In the genomic region with DNA sequence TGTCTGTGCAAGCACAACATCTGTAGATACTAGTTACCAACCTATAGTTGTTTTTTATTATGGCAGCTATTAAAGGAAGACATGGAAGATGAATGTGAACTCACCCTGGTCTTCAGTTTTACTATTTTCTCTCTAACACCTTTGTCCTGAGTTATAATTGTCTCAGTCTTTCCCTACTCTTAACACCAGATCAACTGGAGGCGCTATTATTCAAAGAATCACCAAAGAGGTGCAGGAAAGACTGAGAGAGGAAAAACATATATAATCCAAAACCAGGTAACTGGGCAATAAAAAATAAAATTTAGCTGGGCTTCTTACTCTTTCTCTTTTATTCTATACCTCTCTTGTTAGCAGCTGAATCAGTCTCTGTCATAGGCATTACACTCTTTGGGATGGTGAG, we compare ENCODE assay signal across 20 cellular contexts.
DNase-seq lines count a peak whose midpoint lies in the region; ATAC-seq and TF ChIP-seq lines count a peak whose summit lies in the region.
"Had no signal": no experiment of that assay in that cellular context is flagged by ENCODE, and none has a peak within 500 bp of the region (broad histone marks: within the 10 kb centered on the region; RNA-seq: fewer than 3 reads in every experiment).

No MANE protein-coding gene starts in this region.

- CTCF ChIA-PET in SK-N-SH (lab: Yijun Ruan, JAX) (interaction anchor here (0.8 to 3.8 kb wide), 6 partner anchors 14 to 495 kb away, joined by 3 to 16 read pairs (median 4); no protein-coding TSS in a partner anchor), PC-3 (lab: Charles Lee) (interaction anchor here (0.6 to 1.7 kb wide), 4 partner anchors 294 to 443 kb away, joined by 3 to 7 read pairs (median 4); no protein-coding TSS in a partner anchor)

- H3F3A ChIP-seq in SK-N-SH (replicated peaks; ENCODE audit: insufficient read depth) = no peaks in the 10 kb centered on the region
- no peaks in the 10 kb centered on the region for H3F3A ChIP-seq in GM23338 (replicated peaks; ENCODE audit: low read depth)
- no peaks in the 10 kb centered on the region for H3F3A ChIP-seq in PC-3 (ENCODE audit: low read length, unreplicated experiment)

- H3K4me1 ChIP-seq in SK-N-SH (ENCODE audit: control insufficient read depth in 1 of 2, insufficient read depth in 2 of 2, low read depth in 1 of 2, low read length in 1 of 2) = peaks cover 0 to 2% of the 10 kb centered on the region in 2 experiments; a peak in 3 of 4 replicates
- H3K4me1 ChIP-seq in GM23338 (ENCODE audit: insufficient read depth) = no peaks in the 10 kb centered on the region
- H3K4me1 ChIP-seq in PC-3 (ENCODE audit: insufficient read depth, low read length) = peaks cover 4% of the 10 kb centered on the region; the same call in 1 of the 2 replicates
- 0 out of 2 replicates have a peak, but pooled peaks cover 5% of the 10 kb centered on the region for H3K4me1 ChIP-seq in BE2C
- H3K4me1 ChIP-seq: BLaER1 had no signal

- H3K27ac ChIP-seq in SK-N-SH (ENCODE audit: low read depth in 2 of 2, low read length in 1 of 2) (peak overlapping the region in 1 of 2 experiments; percentile 50; a peak in 2 of 4 replicates), GM23338 (ENCODE audit: low read depth) (no peak overlapping the region), PC-3 (ENCODE audit: low read length) (no peak overlapping the region)
- H3K27ac ChIP-seq: BLaER1, HL-60 had no signal

- no peak overlapping the region for H3K27ac Mint-ChIP-seq in GM23338
- H3K27ac Mint-ChIP-seq: CD4-positive, alpha-beta memory T cell; IgD-negative memory B cell had no signal

- H3K9me3 ChIP-seq in SK-N-SH = no peaks in the 10 kb centered on the region
- no peaks in the 10 kb centered on the region for H3K9me3 ChIP-seq in PC-3 (ENCODE audit: low read length)
- no peaks in the 10 kb centered on the region for H3K9me3 ChIP-seq in BE2C
- H3K9me3 ChIP-seq: BLaER1 had no signal

- no peak overlapping the region for H3K4me2 ChIP-seq in SK-N-SH
- no peak overlapping the region for H3K4me2 ChIP-seq in GM23338
- no peak overlapping the region for H3K4me2 ChIP-seq in PC-3 (ENCODE audit: low read length)
- H3K4me2 ChIP-seq: BLaER1 had no signal

- H3K9me3 Mint-ChIP-seq in GM23338 = no peaks in the 10 kb centered on the region

- H3K27me3 Mint-ChIP-seq in GM23338 (ENCODE audit: insufficient read depth, low read depth, poor library complexity) = no peaks in the 10 kb centered on the region
- H3K27me3 Mint-ChIP-seq: IgD-negative memory B cell had no signal

- no peak overlapping the region for H3K4me3 Mint-ChIP-seq in GM23338
- H3K4me3 Mint-ChIP-seq: CD4-positive, alpha-beta memory T cell; IgD-negative memory B cell had no signal

- no peaks in the 10 kb centered on the region for H3K36me3 ChIP-seq in SK-N-SH (replicated peaks in 1 of 2; ENCODE audit: control insufficient read depth in 1 of 2, insufficient read depth in 2 of 2, low read length in 1 of 2)
- no peaks in the 10 kb centered on the region for H3K36me3 ChIP-seq in GM23338 (ENCODE audit: insufficient read depth)
- no peaks in the 10 kb centered on the region for H3K36me3 ChIP-seq in PC-3 (ENCODE audit: low read depth, low read length)
- no peaks in the 10 kb centered on the region for H3K36me3 ChIP-seq in BE2C
- H3K36me3 ChIP-seq: BLaER1 had no signal

- H3K27me3 ChIP-seq in SK-N-SH (ENCODE audit: insufficient read depth) (no peaks in the 10 kb centered on the region), GM23338 (ENCODE audit: insufficient read depth) (no peaks in the 10 kb centered on the region), PC-3 (ENCODE audit: low read length) (no peaks in the 10 kb centered on the region), BE2C (no peaks in the 10 kb centered on the region)
- H3K27me3 ChIP-seq: BLaER1 had no signal

- H3K9ac ChIP-seq in SK-N-SH (no peak overlapping the region), PC-3 (ENCODE audit: low read length) (no peak overlapping the region)
- H3K9ac ChIP-seq: BLaER1 had no signal

- H3K4me3 ChIP-seq in SK-N-SH (ENCODE audit: low read depth in 2 of 2, low read length in 1 of 2) = no peak overlapping the region
- no peak overlapping the region for H3K4me3 ChIP-seq in GM23338
- no peak overlapping the region for H3K4me3 ChIP-seq in PC-3 (ENCODE audit: low read length)
- H3K4me3 ChIP-seq in BE2C (ENCODE audit: low read depth, low read length) = no peak overlapping the region
- H3K4me3 ChIP-seq: BLaER1 had no signal

- 86% methylated on average over 1 of the region's 1 CpG for WGBS in SK-N-SH (ENCODE audit: low lambda C conversion rate)

- H2AFZ ChIP-seq in SK-N-SH (ENCODE audit: low read depth) (no peak overlapping the region), GM23338 (no peak overlapping the region), PC-3 (ENCODE audit: low read length) (no peak overlapping the region)

- H3K79me2 ChIP-seq in SK-N-SH (ENCODE audit: insufficient read depth) (no peaks in the 10 kb centered on the region), GM23338 (replicated peaks; ENCODE audit: insufficient read depth) (no peaks in the 10 kb centered on the region), PC-3 (ENCODE audit: low read length) (no peaks in the 10 kb centered on the region)

- H3K9me2 ChIP-seq in SK-N-SH (no peaks in the 10 kb centered on the region), GM23338 (ENCODE audit: insufficient read depth) (no peaks in the 10 kb centered on the region), PC-3 (replicated peaks; ENCODE audit: low read length) (no peaks in the 10 kb centered on the region)

- peak; percentile 37; the same call in 1 of the 2 replicates for TF ChIP-seq RAD21 in SK-N-SH (IDR thresholded peaks at IDR 0.05; ENCODE audit: low read length)

- H4K20me1 ChIP-seq in SK-N-SH (ENCODE audit: insufficient read depth) (no peaks in the 10 kb centered on the region), GM23338 (replicated peaks; ENCODE audit: insufficient read depth) (no peaks in the 10 kb centered on the region), PC-3 (ENCODE audit: low read length) (no peaks in the 10 kb centered on the region)
- H4K20me1 ChIP-seq: BLaER1 had no signal

- POLR2A ChIA-PET in SK-N-SH (lab: Yijun Ruan, JAX) (no interaction called here), PC-3 (lab: Charles Lee; ENCODE audit: unreplicated experiment) (no interaction called here)

- TF ChIP-seq CTCF in SK-N-SH (IDR thresholded peaks at IDR 0.05) = no peak
- TF ChIP-seq CTCF in GM23338 (conservative IDR thresholded peaks at IDR 0.05; ENCODE audit: low read depth in 2 of 2) = peak in 1 of 2 experiments; percentile 25; a peak in 2 of 4 replicates
- TF ChIP-seq CTCF in PC-3 (conservative IDR thresholded peaks at IDR 0.05; ENCODE audit: low read depth, low read length) = peak; percentile 53
- no peak for TF ChIP-seq CTCF in BE2C (IDR thresholded peaks at IDR 0.05; ENCODE audit: low read depth, low read length)

- no TSS peak for BruUV-seq in PC-3 (replicated peaks; lab: Mats Ljungman, UMichigan)

- no peak for DNase-seq in SK-N-SH
- DNase-seq in GM23338 (ENCODE audit: low spot score) = peak; percentile 18
- DNase-seq in PC-3 = peak; percentile 43
- DNase-seq in iPS-NIHi11 (ENCODE audit: low spot score) = peak; percentile 11
- no peak for DNase-seq in BE2C
- no peak for DNase-seq in HK-2 (ENCODE audit: unreplicated experiment)
- DNase-seq: 8988T; CD4-positive, alpha-beta memory T cell; DMS153; EL; Karpas-422; NCI-H1105; NCI-H2081; NCI-H446 treated with DMSO at 0.1 percent for 48 hours; SIG-M5 had no signal

- peaks cover 2% of the 10 kb centered on the region; the same call in 2 of the 3 replicates for H3K4me1 Mint-ChIP-seq in GM23338
- H3K4me1 Mint-ChIP-seq: CD4-positive, alpha-beta memory T cell; IgD-negative memory B cell had no signal

- ATAC-seq in SK-N-SH treated with all-trans-retinoic acid at 6 μM for 48 hours = no peak
- ATAC-seq in GM23338 = no peak
- peak; percentile 43 for ATAC-seq in PC-3
- ATAC-seq in HG03520 (IDR thresholded peaks at IDR 0.05; ENCODE audit: unreplicated experiment) = no peak

- TF ChIP-seq EP300 in SK-N-SH (IDR thresholded peaks at IDR 0.05; ENCODE audit: borderline replicate concordance in 1 of 2, low read depth in 1 of 2, low read length in 1 of 2) = no peak

- intact Hi-C loops in PC-3 (cut with micrococcal nuclease) = loop anchor here (1.0 to 5.0 kb wide), 4 partner anchors 156 to 443 kb away; no protein-coding TSS in a partner anchor

- no peaks in the 10 kb centered on the region for H3K36me3 Mint-ChIP-seq in GM23338 (ENCODE audit: low read depth)
- H3K36me3 Mint-ChIP-seq: CD4-positive, alpha-beta memory T cell; IgD-negative memory B cell had no signal

TF ChIP-seq in SK-N-SH, 30 proteins besides CTCF, POLR2A, EP300 and RAD21 (continues in another document):
- TF ChIP-seq TAF1 (IDR thresholded peaks at IDR 0.05; ENCODE audit: borderline replicate concordance, low read depth, low read length) (no peak), SIN3A (IDR thresholded peaks at IDR 0.05; ENCODE audit: borderline replicate concordance, low read depth, low read length) (no peak)
- TF ChIP-seq, protein P1, sequence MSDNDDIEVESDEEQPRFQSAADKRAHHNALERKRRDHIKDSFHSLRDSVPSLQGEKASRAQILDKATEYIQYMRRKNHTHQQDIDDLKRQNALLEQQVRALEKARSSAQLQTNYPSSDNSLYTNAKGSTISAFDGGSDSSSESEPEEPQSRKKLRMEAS (IDR thresholded peaks at IDR 0.05; ENCODE audit: low read depth) = no peak

TF ChIP-seq in SK-N-SH treated with all-trans-retinoic acid at 6 μM for 48 hours, 23 proteins besides CTCF, POLR2A, EP300 and RAD21 (continues in another document):
- TF ChIP-seq ZNF565 (CRISPR knock-in tag; conservative IDR thresholded peaks at IDR 0.05; ENCODE audit: low read depth) = no peak

TF ChIP-seq in GM23338, 12 proteins besides CTCF, POLR2A, EP300 and RAD21 (continues in another document):
- TF ChIP-seq JUNB (IDR thresholded peaks at IDR 0.05; ENCODE audit: unreplicated experiment) = no peak
- no peak for TF ChIP-seq EZH2phosphoT487 (IDR thresholded peaks at IDR 0.05; ENCODE audit: unreplicated experiment)
- TF ChIP-seq ZNF114 (CRISPR knock-in tag; IDR thresholded peaks at IDR 0.05) = no peak
- TF ChIP-seq, protein P2, sequence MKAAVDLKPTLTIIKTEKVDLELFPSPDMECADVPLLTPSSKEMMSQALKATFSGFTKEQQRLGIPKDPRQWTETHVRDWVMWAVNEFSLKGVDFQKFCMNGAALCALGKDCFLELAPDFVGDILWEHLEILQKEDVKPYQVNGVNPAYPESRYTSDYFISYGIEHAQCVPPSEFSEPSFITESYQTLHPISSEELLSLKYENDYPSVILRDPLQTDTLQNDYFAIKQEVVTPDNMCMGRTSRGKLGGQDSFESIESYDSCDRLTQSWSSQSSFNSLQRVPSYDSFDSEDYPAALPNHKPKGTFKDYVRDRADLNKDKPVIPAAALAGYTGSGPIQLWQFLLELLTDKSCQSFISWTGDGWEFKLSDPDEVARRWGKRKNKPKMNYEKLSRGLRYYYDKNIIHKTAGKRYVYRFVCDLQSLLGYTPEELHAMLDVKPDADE (IDR thresholded peaks at IDR 0.05) = no peak
- TF ChIP-seq ZNF331 (CRISPR knock-in tag; IDR thresholded peaks at IDR 0.05; ENCODE audit: low read depth) = no peak
- no peak for TF ChIP-seq NANOG (IDR thresholded peaks at IDR 0.05; ENCODE audit: borderline replicate concordance)
- TF ChIP-seq STAT1 (IDR thresholded peaks at IDR 0.05; ENCODE audit: unreplicated experiment) = no peak
- TF ChIP-seq EZH2 (IDR thresholded peaks at IDR 0.05; ENCODE audit: low read depth, unreplicated experiment) = no peak

Comparison
In these comparisons a context has a peak if more than half of its experiments do, and no peak if none do; other contexts are left out.
1. DNase-seq: peak in GM23338 (single experiment), PC-3 (single experiment) and iPS-NIHi11 (single experiment); none in SK-N-SH (single experiment), BE2C (single experiment) and HK-2 (single experiment).